ENCODE assay signal across 16 cellular contexts in genomic region chr14:100849432-100849831, GRCh38. TPM values are rescaled to one million over a fixed set of nuclear protein-coding genes. Genes with fewer than 3 reads are reported as not detected.
DNase-seq lines count a peak whose midpoint lies in the region; ATAC-seq, FAIRE-seq and TF ChIP-seq lines count a peak whose summit lies in the region.
"Had no signal": no experiment of that assay in that cellular context is flagged by ENCODE, and none has a peak within 500 bp of the region (broad histone marks: within the 10 kb centered on the region; RNA-seq: fewer than 3 reads in every experiment).

No MANE protein-coding gene starts in this region.

- DNase-seq in EH (ENCODE audit: low read depth) = peak; percentile 44
- DNase-seq in KBM-7 = peak; percentile 40
- peak; percentile 52 for DNase-seq in astrocyte (ENCODE audit: low read depth)
- peak; percentile 92 for DNase-seq in osteoblast (ENCODE audit: insufficient read length, low spot score, missing footprints)
- DNase-seq in NCI-H524 (lab: John Stamatoyannopoulos, UW) = no peak
- DNase-seq in psoas muscle = no peak
- DNase-seq in HT-29 (ENCODE audit: low spot score) = no peak
- DNase-seq in left ventricle myocardium inferior = no peak
- DNase-seq: activated CD4-positive, alpha-beta T cell treated with anti-CD3 and anti-CD28 coated beads for 1 hour; left ventricle myocardium superior; nephron progenitor cell; thyroid gland had no signal

- 49 to 53% (median 50%) methylated on average over 5 of the region's 5 CpGs for whole genome bisulfite sequencing in psoas muscle, 3 donors

- in situ Hi-C loops in KBM-7 (cut with MboI; ENCODE audit: low pct_unique_long_range_greater_than_20kb, low sequenced_read_pairs) = no loop called here

- ATAC-seq in psoas muscle = no peak
- ATAC-seq: left ventricle myocardium superior had no signal

- H3K79me2 ChIP-seq in astrocyte (ENCODE audit: insufficient read depth, low read length) (peaks cover 94% of the 10 kb centered on the region), osteoblast (ENCODE audit: insufficient read depth, low read length) (peaks cover 96% of the 10 kb centered on the region)

- peak overlapping the region; percentile 30 for H3K4me2 ChIP-seq in astrocyte (ENCODE audit: low read length)
- H3K4me2 ChIP-seq in osteoblast (ENCODE audit: insufficient read depth, low read length) = peak overlapping the region; percentile 73

- H3K4me3 ChIP-seq in astrocyte (ENCODE audit: insufficient read depth, low read depth, low read length) (no peak overlapping the region), osteoblast (ENCODE audit: insufficient read depth, low read length) (peak overlapping the region; percentile 52), psoas muscle (no peak overlapping the region), left ventricle myocardium inferior (no peak overlapping the region)
- H3K4me3 ChIP-seq: thyroid gland had no signal

- intact Hi-C loops in psoas muscle (cut with DNase I) (loop anchor here in 1 of 2 donors (5.0 kb wide), 1 partner anchor 778 kb away; no protein-coding TSS in a partner anchor), left ventricle myocardium inferior (cut with micrococcal nuclease) (no loop called here)

- FAIRE-seq in astrocyte (lab: Jason Lieb, UNC) = no peak

- H3K27me3 Mint-ChIP-seq in astrocyte (ENCODE audit: low read depth, unreplicated experiment) = peaks cover 4% of the 10 kb centered on the region

- no peak for TF ChIP-seq CTCF in astrocyte (IDR thresholded peaks at IDR 0.05; ENCODE audit: insufficient read depth, low read depth, low read length)
- no peak for TF ChIP-seq CTCF in osteoblast (IDR thresholded peaks at IDR 0.05; ENCODE audit: extremely low read depth, low read depth, low read length)
- no peak for TF ChIP-seq CTCF in psoas muscle (IDR thresholded peaks at IDR 0.05)
- no peak for TF ChIP-seq CTCF in left ventricle myocardium inferior (IDR thresholded peaks at IDR 0.05; ENCODE audit: borderline replicate concordance)

- no peaks in the 10 kb centered on the region for H3K9me3 Mint-ChIP-seq in astrocyte (ENCODE audit: unreplicated experiment)
- H3K9me3 Mint-ChIP-seq: activated T-helper 1 cell treated with anti-CD3 and anti-CD28 coated beads, Interleukin-12 subunit alpha, Interleukin-12 subunit beta, Interleukin-2, Interleukin-4 antibody, amounts not matched to agents 30 ng/mL and 10 ng/mL and 1 ng/mL, durations not matched to agents 14 hours and 24 hours and 36 hours; nephron progenitor cell had no signal

- H3K9ac ChIP-seq in astrocyte (ENCODE audit: low read length) = no peak overlapping the region

- H3K27me3 ChIP-seq in astrocyte (ENCODE audit: insufficient read depth, low read length) = no peaks in the 10 kb centered on the region
- H3K27me3 ChIP-seq in osteoblast (ENCODE audit: insufficient read depth, low read length) = no peaks in the 10 kb centered on the region
- H3K27me3 ChIP-seq in psoas muscle (ENCODE audit: insufficient read depth in 3 of 3, low read length in 2 of 3) = peaks cover 0 to 6% (median 0%) of the 10 kb centered on the region in 3 donors
- peaks cover 19% of the 10 kb centered on the region for H3K27me3 ChIP-seq in left ventricle myocardium inferior (ENCODE audit: low read depth)
- H3K27me3 ChIP-seq: spleen, thyroid gland had no signal

- no peaks in the 10 kb centered on the region for H3K36me3 Mint-ChIP-seq in astrocyte (ENCODE audit: low read depth, unreplicated experiment)

- H2AFZ ChIP-seq in astrocyte (ENCODE audit: low read depth, low read length) = no peak overlapping the region
- no peak overlapping the region for H2AFZ ChIP-seq in osteoblast (ENCODE audit: low read length)

- H3K9me3 ChIP-seq in astrocyte (ENCODE audit: insufficient read depth, low read depth, low read length) = no peaks in the 10 kb centered on the region
- no peaks in the 10 kb centered on the region for H3K9me3 ChIP-seq in osteoblast (ENCODE audit: low read depth, low read length)
- H3K9me3 ChIP-seq in psoas muscle = no peaks in the 10 kb centered on the region
- H3K9me3 ChIP-seq in left ventricle myocardium inferior (replicated peaks) = no peaks in the 10 kb centered on the region
- H3K9me3 ChIP-seq: spleen, thyroid gland had no signal

- H3K4me1 ChIP-seq in astrocyte (ENCODE audit: insufficient read depth, low read length) = peaks cover 7% of the 10 kb centered on the region
- H3K4me1 ChIP-seq in osteoblast (ENCODE audit: insufficient read depth, low read length) = peaks cover 26% of the 10 kb centered on the region
- no peaks in the 10 kb centered on the region for H3K4me1 ChIP-seq in psoas muscle
- H3K4me1 ChIP-seq in left ventricle myocardium inferior = no peaks in the 10 kb centered on the region
- H3K4me1 ChIP-seq: thyroid gland had no signal

- no peak overlapping the region for H3K27ac Mint-ChIP-seq in astrocyte (ENCODE audit: unreplicated experiment)
- H3K27ac Mint-ChIP-seq: activated T-helper 1 cell treated with anti-CD3 and anti-CD28 coated beads, Interleukin-12 subunit alpha, Interleukin-12 subunit beta, Interleukin-2, Interleukin-4 antibody, amounts not matched to agents 30 ng/mL and 10 ng/mL and 1 ng/mL, durations not matched to agents 14 hours and 24 hours and 36 hours; nephron progenitor cell had no signal

- H4K20me1 ChIP-seq in astrocyte (ENCODE audit: insufficient read depth, low read length) = peaks cover 98% of the 10 kb centered on the region
- peaks cover 67% of the 10 kb centered on the region for H4K20me1 ChIP-seq in osteoblast (ENCODE audit: insufficient read depth, low read length)

- H3K4me3 Mint-ChIP-seq in astrocyte (ENCODE audit: unreplicated experiment) = no peak overlapping the region
- H3K4me3 Mint-ChIP-seq: activated T-helper 1 cell treated with anti-CD3 and anti-CD28 coated beads, Interleukin-12 subunit alpha, Interleukin-12 subunit beta, Interleukin-2, Interleukin-4 antibody, amounts not matched to agents 30 ng/mL and 10 ng/mL and 1 ng/mL, durations not matched to agents 14 hours and 24 hours and 36 hours; nephron progenitor cell had no signal

- no peak overlapping the region for H3K27ac ChIP-seq in astrocyte (ENCODE audit: low read depth, low read length)
- H3K27ac ChIP-seq in osteoblast (ENCODE audit: low read depth, low read length) = peak overlapping the region; percentile 43
- H3K27ac ChIP-seq in psoas muscle = no peak overlapping the region
- no peak overlapping the region for H3K27ac ChIP-seq in left ventricle myocardium inferior (replicated peaks)
- H3K27ac ChIP-seq: thyroid gland had no signal

- peaks cover 33% of the 10 kb centered on the region for H3K36me3 ChIP-seq in astrocyte (ENCODE audit: insufficient read depth, low read length)
- H3K36me3 ChIP-seq in osteoblast (ENCODE audit: insufficient read depth, low read length) = peaks cover 46% of the 10 kb centered on the region
- H3K36me3 ChIP-seq in psoas muscle (ENCODE audit: insufficient read depth in 1 of 2, low read depth in 1 of 2) = no peaks in the 10 kb centered on the region
- no peaks in the 10 kb centered on the region for H3K36me3 ChIP-seq in left ventricle myocardium inferior
- H3K36me3 ChIP-seq: thyroid gland had no signal

- H3K4me1 Mint-ChIP-seq in astrocyte (ENCODE audit: low read depth, unreplicated experiment) = no peaks in the 10 kb centered on the region

RNA-seq across cellular contexts. Expression of gene MEG3, which starts 23.5 kb away (rescaled TPM):
- total RNA-seq in astrocyte = not detected in 2 replicates
- total RNA-seq in osteoblast = 200 and 269 TPM in 2 replicates
- 10 to 100 TPM; 21.8 to 52.6 (median 25.1) TPM for total RNA-seq in psoas muscle
- polyA plus RNA-seq in psoas muscle = 10 to 100 TPM; 17.8 to 26.9 (median 23.3) TPM
- total RNA-seq in HT-29 (2014; rRNA removed; shearing (Covaris generic)) = not detected in 2 replicates
- total RNA-seq in left ventricle myocardium inferior = 17.5 TPM
- total RNA-seq: activated T-helper 1 cell treated with anti-CD3 and anti-CD28 coated beads, Interleukin-12 subunit alpha, Interleukin-12 subunit beta, Interleukin-2, Interleukin-4 antibody, amounts not matched to agents 30 ng/mL and 10 ng/mL and 1 ng/mL, durations not matched to agents 14 hours and 24 hours and 36 hours; OCI-LY7; T-helper 1 cell treated with Interleukin-12 subunit alpha and Interleukin-12 subunit beta and Interleukin-4 antibody, amounts not matched to agents 30 ng/mL and 1 ng/mL, for 36 hours had no signal

RNA-seq across cellular contexts. Expression of gene RTL1, which starts 54.1 kb away (rescaled TPM):
- total RNA-seq in astrocyte (0.18 and 0.31 TPM in 2 replicates), osteoblast (not detected in 2 replicates), psoas muscle (not detected), left ventricle myocardium inferior (not detected)
- under 1 TPM in 1 of 3 donors, not detected in 2; 0.01 TPM for polyA plus RNA-seq in psoas muscle
- total RNA-seq in HT-29 (2014; rRNA removed; shearing (Covaris generic)) = not detected in 2 replicates
- total RNA-seq: activated T-helper 1 cell treated with anti-CD3 and anti-CD28 coated beads, Interleukin-12 subunit alpha, Interleukin-12 subunit beta, Interleukin-2, Interleukin-4 antibody, amounts not matched to agents 30 ng/mL and 10 ng/mL and 1 ng/mL, durations not matched to agents 14 hours and 24 hours and 36 hours; left ventricle myocardium superior; OCI-LY7; spleen; T-helper 1 cell treated with Interleukin-12 subunit alpha and Interleukin-12 subunit beta and Interleukin-4 antibody, amounts not matched to agents 30 ng/mL and 1 ng/mL, for 36 hours; thyroid gland had no signal

Comparison
In these comparisons a context has a peak if more than half of its experiments do, and no peak if none do; other contexts are left out.
1. DNase-seq: peak in EH (single experiment), KBM-7 (single experiment), astrocyte (single experiment) and osteoblast (single experiment); none in NCI-H524 (0 of 2), psoas muscle (0 of 2), HT-29 (single experiment) and left ventricle myocardium inferior (single experiment).
2. RNA of gene MEG3, which starts 23.5 kb away (total RNA-seq): 200 to 269 TPM in osteoblast, 21.8 to 52.6 TPM in psoas muscle and 17.5 TPM in left ventricle myocardium inferior (single experiment); not detected in astrocyte and not detected in HT-29; every median in the first group is over 10 times any median in the second.